13 cellular contexts compared by ENCODE assay signal in genomic region chr6:25013249-25013648, GRCh38.
DNase-seq lines count a peak whose midpoint lies in the region; ATAC-seq and TF ChIP-seq lines count a peak whose summit lies in the region.
"Had no signal": no experiment of that assay in that cellular context is flagged by ENCODE, and none has a peak within 500 bp of the region (broad histone marks: within the 10 kb centered on the region; RNA-seq: fewer than 3 reads in every experiment).

No MANE protein-coding gene starts in this region.

- H3K36me3 Mint-ChIP-seq in brain (no peaks in the 10 kb centered on the region), progenitor cell of endocrine pancreas (ENCODE audit: insufficient read depth) (no peaks in the 10 kb centered on the region)
- no peaks in the 10 kb centered on the region for H3K36me3 Mint-ChIP-seq in stimulated activated memory B cell treated with anti-CD40 and anti-IgM and Interleukin-4, amounts not matched to agents 10 μg/mL and 1 μg/mL and 100 μg/mL, for 72 hours

- peak overlapping the region in 1 of 5 experiments; percentile 10 for H3K4me3 Mint-ChIP-seq in brain
- H3K4me3 Mint-ChIP-seq in stimulated activated memory B cell treated with anti-CD40 and anti-IgM and Interleukin-4, amounts not matched to agents 10 μg/mL and 1 μg/mL and 100 μg/mL, for 72 hours = peak overlapping the region; percentile 11
- no peak overlapping the region for H3K4me3 Mint-ChIP-seq in progenitor cell of endocrine pancreas (ENCODE audit: low read depth)

- DNase-seq in NCI-H82 (lab: John Stamatoyannopoulos, UW) = peak; percentile 25
- no peak for DNase-seq in NCI-H82 treated with DMSO at 0.1 percent for 48 hours (lab: John Stamatoyannopoulos, UW; ENCODE audit: unreplicated experiment)
- no peak for DNase-seq in progenitor cell of endocrine pancreas (ENCODE audit: low spot score, unreplicated experiment)
- no peak for DNase-seq in ACHN
- DNase-seq: activated CD8-positive, alpha-beta memory T cell treated with anti-CD3 and anti-CD28 coated beads, Interleukin-2, amount 50 U/mL, for 48 hours; hypothalamus; NCI-H1930; stimulated activated CD4-positive, alpha-beta T cell treated with anti-CD3 and anti-CD28 coated beads, Interleukin-2, amount 100 ng/mL, for 24 hours; thyroid gland had no signal

- H3K4me1 Mint-ChIP-seq in brain = peaks cover 58% of the 10 kb centered on the region
- peaks cover 75% of the 10 kb centered on the region for H3K4me1 Mint-ChIP-seq in stimulated activated memory B cell treated with anti-CD40 and anti-IgM and Interleukin-4, amounts not matched to agents 10 μg/mL and 1 μg/mL and 100 μg/mL, for 72 hours
- H3K4me1 Mint-ChIP-seq in progenitor cell of endocrine pancreas (ENCODE audit: low read depth) = no peaks in the 10 kb centered on the region

- peak overlapping the region in 3 of 5 experiments; percentile 30 to 96 (median 83) for H3K27ac Mint-ChIP-seq in brain
- peak overlapping the region; percentile 68 for H3K27ac Mint-ChIP-seq in stimulated activated memory B cell treated with anti-CD40 and anti-IgM and Interleukin-4, amounts not matched to agents 10 μg/mL and 1 μg/mL and 100 μg/mL, for 72 hours
- H3K27ac Mint-ChIP-seq in progenitor cell of endocrine pancreas = no peak overlapping the region

- ATAC-seq in HG03432 (IDR thresholded peaks at IDR 0.05; ENCODE audit: unreplicated experiment) (peak; percentile 52), GM18867 (IDR thresholded peaks at IDR 0.05; ENCODE audit: unreplicated experiment) (no peak)
- ATAC-seq in stimulated activated memory B cell treated with anti-CD40 and anti-IgM and Interleukin-4, amounts not matched to agents 10 μg/mL and 1 μg/mL and 100 μg/mL, for 72 hours = peak; percentile 79

- in situ Hi-C loops in ACHN (cut with HindIII; ENCODE audit: low pct_ligation_motif_present, low pct_unique_long_range_greater_than_20kb, low sequenced_read_pairs) = no loop called here

- H3K9me3 Mint-ChIP-seq in brain (no peaks in the 10 kb centered on the region), progenitor cell of endocrine pancreas (ENCODE audit: low read depth) (no peaks in the 10 kb centered on the region)
- no peaks in the 10 kb centered on the region for H3K9me3 Mint-ChIP-seq in stimulated activated memory B cell treated with anti-CD40 and anti-IgM and Interleukin-4, amounts not matched to agents 10 μg/mL and 1 μg/mL and 100 μg/mL, for 72 hours

- TF ChIP-seq CTCF in brain (conservative IDR thresholded peaks at IDR 0.05) = no peak
- no peak for TF ChIP-seq CTCF in progenitor cell of endocrine pancreas (IDR thresholded peaks at IDR 0.05; ENCODE audit: unreplicated experiment)

- H3K27me3 Mint-ChIP-seq in brain (no peaks in the 10 kb centered on the region), progenitor cell of endocrine pancreas (no peaks in the 10 kb centered on the region)
- no peaks in the 10 kb centered on the region for H3K27me3 Mint-ChIP-seq in stimulated activated memory B cell treated with anti-CD40 and anti-IgM and Interleukin-4, amounts not matched to agents 10 μg/mL and 1 μg/mL and 100 μg/mL, for 72 hours
